7 cellular contexts compared by ENCODE assay signal in the genomic region with DNA sequence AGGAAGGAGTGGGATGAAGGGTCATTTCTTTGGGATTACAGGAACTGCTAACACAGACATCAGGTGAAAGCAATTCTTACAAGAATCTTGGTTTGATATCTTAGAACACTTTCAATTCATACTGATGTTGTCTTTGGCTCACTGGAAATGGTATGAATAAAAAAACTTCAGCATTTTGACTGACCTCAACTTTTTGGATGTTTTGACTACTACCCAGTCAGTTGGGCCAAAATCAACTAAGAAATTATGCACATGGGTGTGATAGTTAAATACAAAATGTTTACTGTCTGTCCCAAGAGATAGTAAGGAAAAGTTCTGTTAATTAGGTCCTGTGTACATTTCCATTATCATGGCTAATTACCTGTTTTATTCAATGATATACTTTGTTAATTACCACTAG.
"Had no signal": no experiment of that assay in that cellular context is flagged by ENCODE, and none has a peak within 500 bp of the region (broad histone marks: within the 10 kb centered on the region; RNA-seq: fewer than 3 reads in every experiment).

No MANE protein-coding gene starts in this region.

- ATAC-seq: HCT116 had no signal

- H3K9me3 Mint-ChIP-seq: HFFc6 had no signal

- H3K4me3 Mint-ChIP-seq: HFFc6, IgD-negative memory B cell had no signal

- H3K36me3 Mint-ChIP-seq: IgD-negative memory B cell had no signal

- DNase-seq: GM23248, GOT3, H7, HFFc6, KBM-7 had no signal

- H3K4me1 Mint-ChIP-seq: IgD-negative memory B cell had no signal

- H3K27ac Mint-ChIP-seq: HFFc6, IgD-negative memory B cell had no signal
